20 cellular contexts compared by ENCODE assay signal in the genomic region with DNA sequence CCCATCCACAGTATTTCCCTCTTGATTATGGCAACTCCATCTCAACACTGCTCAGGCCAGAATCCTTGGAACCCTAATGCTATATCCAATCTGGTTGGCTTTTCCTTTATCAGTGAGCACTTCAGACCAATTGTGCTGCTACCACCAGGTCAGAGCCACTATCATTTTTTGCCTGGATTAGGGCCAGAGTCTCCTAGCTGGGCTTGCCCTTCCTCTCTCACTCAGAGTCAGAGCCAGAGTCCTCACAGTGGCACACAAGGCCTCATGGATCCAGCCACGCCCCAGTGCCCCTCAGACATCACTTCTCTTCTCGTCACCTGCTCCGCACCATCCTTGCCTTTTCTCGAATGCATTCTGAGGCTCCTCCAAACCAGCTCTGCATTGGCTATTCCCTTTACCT.
DNase-seq lines count a peak whose midpoint lies in the region; ATAC-seq, FAIRE-seq and TF ChIP-seq lines count a peak whose summit lies in the region.
"Had no signal": no experiment of that assay in that cellular context is flagged by ENCODE, and none has a peak within 500 bp of the region (broad histone marks: within the 10 kb centered on the region; RNA-seq: fewer than 3 reads in every experiment).

No MANE protein-coding gene starts in this region.

- H3K4me1 Mint-ChIP-seq in stimulated activated memory B cell treated with anti-CD40 and anti-IgM and Interleukin-4, amounts not matched to agents 10 μg/mL and 1 μg/mL and 100 μg/mL, for 72 hours: no peaks in the 10 kb centered on the region
- H3K4me1 Mint-ChIP-seq: CD14-positive monocyte had no signal

- H3K9me3 Mint-ChIP-seq in stimulated activated memory B cell treated with anti-CD40 and anti-IgM and Interleukin-4, amounts not matched to agents 10 μg/mL and 1 μg/mL and 100 μg/mL, for 72 hours: peaks cover 3% of the 10 kb centered on the region
- H3K9me3 Mint-ChIP-seq: CD8-positive, alpha-beta T cell had no signal

- DNase-seq in bronchial epithelial cell (ENCODE audit: low read depth) (no peak), heart left ventricle (peak in 4 of 5 donors; percentile 34 to 54 (median 44)), right atrium auricular region (ENCODE audit: low spot score) (no peak), NCI-H146 (lab: John Stamatoyannopoulos, UW) (no peak)
- no peak for DNase-seq in stimulated activated naive CD8-positive, alpha-beta T cell treated with anti-CD3 and anti-CD28 coated beads, Interleukin-15, Interleukin-2, amounts not matched to agents 100 U/mL and 50 U/mL, for 24 hours
- DNase-seq: BE2C; CD8-positive, alpha-beta T cell; COR-L47; DMS153; DMS79 treated with DMSO at 0.1 percent for 48 hours; GF-D8 had no signal

- H3K36me3 ChIP-seq in bronchial epithelial cell (ENCODE audit: control insufficient read depth, insufficient read depth, low read length): peaks cover 5% of the 10 kb centered on the region
- H3K36me3 ChIP-seq in heart left ventricle: peaks cover 0 to 98% (median 74%) of the 10 kb centered on the region in 9 donors
- H3K36me3 ChIP-seq in right atrium auricular region: peaks cover 43% of the 10 kb centered on the region

- 64 to 73% (median 70%) methylated on average over 4 of the region's 4 CpGs for WGBS in heart left ventricle, 4 donors

- H3K4me3 Mint-ChIP-seq in stimulated activated memory B cell treated with anti-CD40 and anti-IgM and Interleukin-4, amounts not matched to agents 10 μg/mL and 1 μg/mL and 100 μg/mL, for 72 hours: no peak overlapping the region
- H3K4me3 Mint-ChIP-seq: CD14-positive monocyte; CD8-positive, alpha-beta T cell had no signal

- FAIRE-seq in bronchial epithelial cell (lab: Jason Lieb, UNC): peak; percentile 36
- FAIRE-seq: A549, D721Med, GM19239, H1 had no signal

- H3K4me1 ChIP-seq in heart left ventricle (peaks cover 0 to 16% (median 0%) of the 10 kb centered on the region in 12 donors), right atrium auricular region (peaks cover 0 to 6% of the 10 kb centered on the region in 2 donors)
- H3K4me1 ChIP-seq: A549, HAP-1 had no signal

- ATAC-seq in heart left ventricle (peak; percentile 80 to 95 (median 88)), HG02973 (IDR thresholded peaks at IDR 0.05; ENCODE audit: unreplicated experiment) (no peak)
- ATAC-seq in stimulated activated memory B cell treated with anti-CD40 and anti-IgM and Interleukin-4, amounts not matched to agents 10 μg/mL and 1 μg/mL and 100 μg/mL, for 72 hours: no peak
- no peak for ATAC-seq in stimulated activated naive CD8-positive, alpha-beta T cell treated with anti-CD3 and anti-CD28 coated beads, Interleukin-15, Interleukin-2, amounts not matched to agents 100 U/mL and 50 U/mL, for 24 hours
- ATAC-seq: A549; CD8-positive, alpha-beta T cell had no signal

- no peak for TF ChIP-seq CTCF in bronchial epithelial cell (IDR thresholded peaks at IDR 0.05; ENCODE audit: insufficient read depth, low read length, severe bottlenecking)
- no peak for TF ChIP-seq CTCF in heart left ventricle (IDR thresholded peaks at IDR 0.05)
- TF ChIP-seq CTCF in right atrium auricular region (IDR thresholded peaks at IDR 0.05): no peak

- no peaks in the 10 kb centered on the region for H3K27me3 Mint-ChIP-seq in stimulated activated memory B cell treated with anti-CD40 and anti-IgM and Interleukin-4, amounts not matched to agents 10 μg/mL and 1 μg/mL and 100 μg/mL, for 72 hours

- peak overlapping the region in 3 of 12 donors; percentile 18 to 83 (median 78) for H3K27ac ChIP-seq in heart left ventricle
- peak overlapping the region; percentile 43 to 58 for H3K27ac ChIP-seq in right atrium auricular region
- H3K27ac ChIP-seq: A549, HL-60 had no signal

- TF ChIP-seq POLR2A in heart left ventricle (IDR thresholded peaks at IDR 0.05): no peak

- no peak overlapping the region for H3K4me3 ChIP-seq in bronchial epithelial cell (ENCODE audit: low read depth, low read length)
- H3K4me3 ChIP-seq in heart left ventricle: no peak overlapping the region
- H3K4me3 ChIP-seq in right atrium auricular region: no peak overlapping the region
- H3K4me3 ChIP-seq: A549, HAP-1 had no signal

- peaks cover 63% of the 10 kb centered on the region for H3K36me3 Mint-ChIP-seq in stimulated activated memory B cell treated with anti-CD40 and anti-IgM and Interleukin-4, amounts not matched to agents 10 μg/mL and 1 μg/mL and 100 μg/mL, for 72 hours

- intact Hi-C loops in heart left ventricle (cut with DNase I): no loop called here

- H3K27me3 ChIP-seq in bronchial epithelial cell (ENCODE audit: control insufficient read depth, insufficient read depth, low read length) (no peaks in the 10 kb centered on the region), heart left ventricle (no peaks in the 10 kb centered on the region), right atrium auricular region (no peaks in the 10 kb centered on the region)
- H3K27me3 ChIP-seq: BE2C had no signal

- peak overlapping the region; percentile 7 for H3K27ac Mint-ChIP-seq in stimulated activated memory B cell treated with anti-CD40 and anti-IgM and Interleukin-4, amounts not matched to agents 10 μg/mL and 1 μg/mL and 100 μg/mL, for 72 hours
- H3K27ac Mint-ChIP-seq: CD8-positive, alpha-beta T cell had no signal

- H3K9me3 ChIP-seq in heart left ventricle (no peaks in the 10 kb centered on the region), right atrium auricular region (no peaks in the 10 kb centered on the region)
- H3K9me3 ChIP-seq: BE2C, HAP-1 had no signal

Comparison
In these comparisons a context has a peak if more than half of its experiments do, and no peak if none do; other contexts are left out.
1. DNase-seq: peak in heart left ventricle (4 of 5); none in bronchial epithelial cell (single experiment), right atrium auricular region (single experiment), stimulated activated naive CD8-positive, alpha-beta T cell treated with anti-CD3 and anti-CD28 coated beads, Interleukin-15, Interleukin-2, amounts not matched to agents 100 U/mL and 50 U/mL, for 24 hours (single experiment) and NCI-H146 (single experiment).
2. ATAC-seq: peak in heart left ventricle (4 of 4); none in stimulated activated memory B cell treated with anti-CD40 and anti-IgM and Interleukin-4, amounts not matched to agents 10 μg/mL and 1 μg/mL and 100 μg/mL, for 72 hours (single experiment), HG02973 (single experiment) and stimulated activated naive CD8-positive, alpha-beta T cell treated with anti-CD3 and anti-CD28 coated beads, Interleukin-15, Interleukin-2, amounts not matched to agents 100 U/mL and 50 U/mL, for 24 hours (single experiment).